8 cellular contexts compared by ENCODE assay signal in genomic region chr6:89970609-89971337, GRCh38.
DNase-seq lines count a peak whose midpoint lies in the region; ATAC-seq and TF ChIP-seq lines count a peak whose summit lies in the region.

No MANE protein-coding gene starts in this region.

- peaks cover 0 to 3% (median 0%) of the 10 kb centered on the region in 4 donors for H3K4me1 ChIP-seq in sigmoid colon

- intact Hi-C loops in left ventricle myocardium superior (cut with micrococcal nuclease) (loop anchor here (1.0 to 10.0 kb wide), 3 partner anchors 334 to 509 kb away; no protein-coding TSS in a partner anchor), sigmoid colon (cut with DNase I) (loop anchor here (1.0 to 2.0 kb wide), 3 partner anchors 324 to 509 kb away; no protein-coding TSS in a partner anchor)

- no peak for TF ChIP-seq EP300 in sigmoid colon (IDR thresholded peaks at IDR 0.05)

- ATAC-seq in left ventricle myocardium superior = peak; percentile 85

- H3K9me3 ChIP-seq in sigmoid colon = no peaks in the 10 kb centered on the region

- TF ChIP-seq CTCF in GM12865 (IDR thresholded peaks at IDR 0.05; ENCODE audit: insufficient read depth, low read depth, low read length, missing control alignments) = peak; percentile 18
- TF ChIP-seq CTCF in sigmoid colon (IDR thresholded peaks at IDR 0.05) = peak; percentile 17 to 56 (median 56)

- H3K4me3 ChIP-seq in GM12865 (ENCODE audit: low read depth, low read length) = no peak overlapping the region
- H3K4me3 ChIP-seq in sigmoid colon = no peak overlapping the region

- DNase-seq in 8988T = peak; percentile 33
- DNase-seq in GM12865 (ENCODE audit: low read depth) = peak; percentile 11
- peak; percentile 79 for DNase-seq in NCI-H2227 (lab: John Stamatoyannopoulos, UW; ENCODE audit: unreplicated experiment)
- DNase-seq in amniotic epithelial cell (ENCODE audit: low read depth) = peak; percentile 59
- DNase-seq in left ventricle myocardium superior = peak; percentile 44
- DNase-seq in sigmoid colon = no peak
- no peak for DNase-seq in T-helper 9 cell
- DNase-seq in activated T-cell treated with anti-CD3 and anti-CD28 coated beads, Interleukin-2, amount 50 U/mL, for 48 hours = no peak

- H3K27me3 ChIP-seq in sigmoid colon = no peaks in the 10 kb centered on the region

- no peaks in the 10 kb centered on the region for H3K36me3 ChIP-seq in sigmoid colon

- TF ChIP-seq POLR2A in sigmoid colon (IDR thresholded peaks at IDR 0.05) = no peak

- no peak overlapping the region for H3K27ac ChIP-seq in sigmoid colon

- WGBS in sigmoid colon, 2 donors = 25 to 44% methylated on average over 8 of the region's 8 CpGs

Comparison
In these comparisons a context has a peak if more than half of its experiments do, and no peak if none do; other contexts are left out.
1. DNase-seq: peak in 8988T (single experiment), GM12865 (single experiment), NCI-H2227 (single experiment), amniotic epithelial cell (single experiment) and left ventricle myocardium superior (single experiment); none in sigmoid colon (single experiment), T-helper 9 cell (single experiment) and activated T-cell treated with anti-CD3 and anti-CD28 coated beads, Interleukin-2, amount 50 U/mL, for 48 hours (0 of 2).